In genomic region chr4:105785792-105786191, GRCh38 we compare ENCODE assay signal across 28 cellular contexts.
"Had no signal": no experiment of that assay in that cellular context is flagged by ENCODE, and none has a peak within 500 bp of the region (broad histone marks: within the 10 kb centered on the region; RNA-seq: fewer than 3 reads in every experiment).

No MANE protein-coding gene starts in this region.

- H3K9me3 Mint-ChIP-seq: activated CD4-positive, alpha-beta memory T cell treated with anti-CD3 and anti-CD28 coated beads, Interleukin-2, amount 10 ng/mL, durations not matched to agents 7 days and 5 days; activated CD4-positive, alpha-beta T cell treated with anti-CD3 and anti-CD28 coated beads, Interleukin-2, amount 10 ng/mL, durations not matched to agents 24 days and 14 days; activated naive CD4-positive, alpha-beta T cell treated with anti-CD3 and anti-CD28 coated beads for 36 hours; activated naive CD4-positive, alpha-beta T cell treated with anti-CD3 and anti-CD28 coated beads, Interleukin-2, amount 50 U/mL, for 24 hours; activated naive CD8-positive, alpha-beta T cell treated with anti-CD3 and anti-CD28 coated beads for 36 hours; activated naive CD8-positive, alpha-beta T cell treated with anti-CD3 and anti-CD28 coated beads, Interleukin-2, amount 50 U/mL, for 24 hours; activated T-helper 1 cell treated with anti-CD3 and anti-CD28 coated beads, Interleukin-12 subunit alpha, Interleukin-12 subunit beta, Interleukin-2, Interleukin-4 antibody, amounts not matched to agents 30 ng/mL and 10 ng/mL and 1 ng/mL, durations not matched to agents 14 hours and 24 hours and 36 hours; activated T-helper 2 cell treated with anti-CD3 and anti-CD28 coated beads, Interferon-gamma antibody, Interleukin-2, Interleukin-4, amounts not matched to agents 10 μg/mL and 5 μg/mL and 100 μg/mL, durations not matched to agents 14 hours and 24 hours and 36 hours had no signal

- H3K9me3 ChIP-seq: adrenal gland, body of pancreas, colonic mucosa, gastrocnemius medialis, heart left ventricle had no signal

- H3K27me3 ChIP-seq: adrenal gland, body of pancreas, colonic mucosa, foreskin keratinocyte, gastrocnemius medialis, heart left ventricle had no signal

- H3K36me3 ChIP-seq: adrenal gland, colonic mucosa, gastrocnemius medialis, heart left ventricle had no signal

- H3K4me3 Mint-ChIP-seq: activated CD4-positive, alpha-beta memory T cell treated with anti-CD3 and anti-CD28 coated beads, Interleukin-2, amount 10 ng/mL, durations not matched to agents 7 days and 5 days; activated CD4-positive, alpha-beta T cell treated with anti-CD3 and anti-CD28 coated beads for 36 hours; activated CD4-positive, alpha-beta T cell treated with anti-CD3 and anti-CD28 coated beads, Interleukin-2, amount 10 ng/mL, durations not matched to agents 24 days and 14 days; activated naive CD4-positive, alpha-beta T cell treated with anti-CD3 and anti-CD28 coated beads for 36 hours; activated naive CD4-positive, alpha-beta T cell treated with anti-CD3 and anti-CD28 coated beads, Interleukin-2, amount 50 U/mL, for 24 hours; activated naive CD8-positive, alpha-beta T cell treated with anti-CD3 and anti-CD28 coated beads for 36 hours; activated naive CD8-positive, alpha-beta T cell treated with anti-CD3 and anti-CD28 coated beads, Interleukin-2, amount 50 U/mL, for 24 hours; activated T-helper 1 cell treated with anti-CD3 and anti-CD28 coated beads, Interleukin-12 subunit alpha, Interleukin-12 subunit beta, Interleukin-2, Interleukin-4 antibody, amounts not matched to agents 30 ng/mL and 10 ng/mL and 1 ng/mL, durations not matched to agents 14 hours and 24 hours and 36 hours had no signal

- H3K4me1 ChIP-seq: adrenal gland, body of pancreas, colonic mucosa, foreskin keratinocyte, gastrocnemius medialis had no signal

- H3K4me3 ChIP-seq: adrenal gland, body of pancreas, colonic mucosa, gastrocnemius medialis, heart left ventricle had no signal

- FAIRE-seq: endometrium had no signal

- H3K4me1 Mint-ChIP-seq: activated CD4-positive, alpha-beta memory T cell treated with anti-CD3 and anti-CD28 coated beads, Interleukin-2, amount 10 ng/mL, durations not matched to agents 7 days and 5 days; activated CD4-positive, alpha-beta T cell treated with anti-CD3 and anti-CD28 coated beads for 36 hours; activated CD4-positive, alpha-beta T cell treated with anti-CD3 and anti-CD28 coated beads, Interleukin-2, amount 10 ng/mL, durations not matched to agents 24 days and 14 days; activated naive CD4-positive, alpha-beta T cell treated with anti-CD3 and anti-CD28 coated beads, Interleukin-2, amount 50 U/mL, for 24 hours; activated naive CD8-positive, alpha-beta T cell treated with anti-CD3 and anti-CD28 coated beads for 36 hours; activated naive CD8-positive, alpha-beta T cell treated with anti-CD3 and anti-CD28 coated beads, Interleukin-2, amount 50 U/mL, for 24 hours had no signal

- H3K27ac ChIP-seq: adrenal gland, body of pancreas, colonic mucosa, foreskin keratinocyte, gastrocnemius medialis, heart left ventricle had no signal

- DNase-seq: activated CD4-positive, alpha-beta memory T cell treated with anti-CD3 and anti-CD28 coated beads, Interleukin-2, amount 10 ng/mL, durations not matched to agents 7 days and 5 days; activated CD4-positive, alpha-beta T cell treated with anti-CD3 and anti-CD28 coated beads for 36 hours; activated CD4-positive, alpha-beta T cell treated with anti-CD3 and anti-CD28 coated beads, Interleukin-2, amount 10 ng/mL, durations not matched to agents 24 days and 14 days; activated CD4-positive, CD25-positive, alpha-beta regulatory T cell; activated CD4-positive, CD25-positive, alpha-beta regulatory T cell treated with anti-CD3 and anti-CD28 coated beads, Interleukin-2, amount 50 U/mL, for 72 hours; activated effector memory CD4-positive, alpha-beta T cell treated with anti-CD3 and anti-CD28 coated beads, Interleukin-2, amount 50 U/mL, for 16 hours; activated naive CD4-positive, alpha-beta T cell treated with anti-CD3 and anti-CD28 coated beads for 36 hours; activated naive CD8-positive, alpha-beta T cell treated with anti-CD3 and anti-CD28 coated beads for 36 hours; activated naive CD8-positive, alpha-beta T cell treated with anti-CD3 and anti-CD28 coated beads, Interleukin-2, amount 50 U/mL, for 24 hours; activated T-cell treated with anti-CD3 and anti-CD28 coated beads, Interleukin-2, amount 50 U/mL, for 1 hour; activated T-cell treated with anti-CD3 and anti-CD28 coated beads, Interleukin-2, amount 50 U/mL, for 48 hours; adrenal gland; amygdala; aorta; body of pancreas; caudate nucleus; colonic mucosa; effector CD8-positive, alpha-beta T cell; foreskin keratinocyte; gastrocnemius medialis; glutamatergic neuron; heart left ventricle; T-helper 2 cell had no signal

- H3K27me3 Mint-ChIP-seq: activated CD4-positive, alpha-beta memory T cell treated with anti-CD3 and anti-CD28 coated beads, Interleukin-2, amount 10 ng/mL, durations not matched to agents 7 days and 5 days; activated CD4-positive, alpha-beta T cell treated with anti-CD3 and anti-CD28 coated beads for 36 hours; activated CD4-positive, alpha-beta T cell treated with anti-CD3 and anti-CD28 coated beads, Interleukin-2, amount 10 ng/mL, durations not matched to agents 24 days and 14 days; activated naive CD4-positive, alpha-beta T cell treated with anti-CD3 and anti-CD28 coated beads, Interleukin-2, amount 50 U/mL, for 24 hours; activated naive CD8-positive, alpha-beta T cell treated with anti-CD3 and anti-CD28 coated beads for 36 hours; activated naive CD8-positive, alpha-beta T cell treated with anti-CD3 and anti-CD28 coated beads, Interleukin-2, amount 50 U/mL, for 24 hours had no signal

- H3K27ac Mint-ChIP-seq: activated CD4-positive, alpha-beta memory T cell treated with anti-CD3 and anti-CD28 coated beads, Interleukin-2, amount 10 ng/mL, durations not matched to agents 7 days and 5 days; activated CD4-positive, alpha-beta T cell treated with anti-CD3 and anti-CD28 coated beads for 36 hours; activated CD4-positive, alpha-beta T cell treated with anti-CD3 and anti-CD28 coated beads, Interleukin-2, amount 10 ng/mL, durations not matched to agents 24 days and 14 days; activated naive CD4-positive, alpha-beta T cell treated with anti-CD3 and anti-CD28 coated beads for 36 hours; activated naive CD4-positive, alpha-beta T cell treated with anti-CD3 and anti-CD28 coated beads, Interleukin-2, amount 50 U/mL, for 24 hours; activated naive CD8-positive, alpha-beta T cell treated with anti-CD3 and anti-CD28 coated beads for 36 hours; activated naive CD8-positive, alpha-beta T cell treated with anti-CD3 and anti-CD28 coated beads, Interleukin-2, amount 50 U/mL, for 24 hours; activated T-helper 1 cell treated with anti-CD3 and anti-CD28 coated beads, Interleukin-12 subunit alpha, Interleukin-12 subunit beta, Interleukin-2, Interleukin-4 antibody, amounts not matched to agents 30 ng/mL and 10 ng/mL and 1 ng/mL, durations not matched to agents 14 hours and 24 hours and 36 hours; activated T-helper 2 cell treated with anti-CD3 and anti-CD28 coated beads, Interferon-gamma antibody, Interleukin-2, Interleukin-4, amounts not matched to agents 10 μg/mL and 5 μg/mL and 100 μg/mL, durations not matched to agents 14 hours and 24 hours and 36 hours had no signal

- ATAC-seq: activated CD4-positive, alpha-beta T cell treated with anti-CD3 and anti-CD28 coated beads for 36 hours; activated naive CD8-positive, alpha-beta T cell treated with anti-CD3 and anti-CD28 coated beads, Interleukin-2, amount 50 U/mL, for 24 hours; body of pancreas; esophagus mucosa; foreskin keratinocyte; gastrocnemius medialis; heart left ventricle had no signal
